ENCODE assay signal across 8 cellular contexts in genomic region chr11:95789506-95790122, GRCh38. TPM values are rescaled to one million over a fixed set of nuclear protein-coding genes. Genes with fewer than 3 reads are reported as not detected.
DNase-seq lines count a peak whose midpoint lies in the region; ATAC-seq, FAIRE-seq and TF ChIP-seq lines count a peak whose summit lies in the region.

TSS of gene FAM76B (minus strand) at chr11:95789782. CDS start at chr11:95789478, 304 bp downstream.

- DNase-seq in AML-193 (lab: John Stamatoyannopoulos, UW) (peak; percentile 96 to 98), NCI-H510A treated with DMSO at 0.1 percent for 48 hours (lab: John Stamatoyannopoulos, UW) (peak; percentile 95), chondrocyte (ENCODE audit: low spot score) (peak; percentile 99), kidney (peak; percentile 99)
- DNase-seq in activated CD4-positive, alpha-beta T cell treated with anti-CD3 and anti-CD28 coated beads for 24 hours (ENCODE audit: low read depth in 2 of 2) = peak; percentile 86 to 95
- DNase-seq in stimulated activated CD4-positive, alpha-beta T cell treated with anti-CD3 and anti-CD28 coated beads, Interleukin-15, amount 100 ng/mL, for 24 hours = peak; percentile 96

- ATAC-seq in HG03439 (IDR thresholded peaks at IDR 0.05; ENCODE audit: unreplicated experiment) = peak; percentile 74

- peaks cover 2% of the 10 kb centered on the region for H3K36me3 Mint-ChIP-seq in chondrocyte (ENCODE audit: low read depth)

- intact Hi-C loops in kidney (cut with DNase I) = no loop called here

- H3K27ac ChIP-seq in kidney (ENCODE audit: low read depth in 2 of 2, low read length in 2 of 2) = peak within 1 kb of the TSS; percentile 99 to 100

- peaks cover 23% of the 10 kb centered on the region for H3K4me1 Mint-ChIP-seq in chondrocyte (ENCODE audit: low read depth)

- H3K27me3 Mint-ChIP-seq in chondrocyte (ENCODE audit: low read depth) = no peaks in the 10 kb centered on the region

- H3K4me3 Mint-ChIP-seq in chondrocyte (ENCODE audit: unreplicated experiment) = peak within 1 kb of the TSS; percentile 99

- no peak for TF ChIP-seq CTCF in chondrocyte (IDR thresholded peaks at IDR 0.05)
- TF ChIP-seq CTCF in kidney (IDR thresholded peaks at IDR 0.05; ENCODE audit: borderline replicate concordance, extremely low read depth, insufficient read depth) = no peak

- peak within 1 kb of the TSS; percentile 87 to 90 for H3K9ac ChIP-seq in kidney (ENCODE audit: low read length in 2 of 2)

- no peaks in the 10 kb centered on the region for H3K9me3 Mint-ChIP-seq in chondrocyte (ENCODE audit: low read depth)

- no peaks in the 10 kb centered on the region for H3K9me3 ChIP-seq in kidney (ENCODE audit: control insufficient read depth in 1 of 2, low read length in 2 of 2)

- TF ChIP-seq POLR2A in GM19193 (IDR thresholded peaks at IDR 0.05; ENCODE audit: extremely low read depth, insufficient read depth, insufficient read length) = peak; percentile 87

- peak within 1 kb of the TSS; percentile 85 to 94 for H3K4me3 ChIP-seq in kidney (ENCODE audit: low read length in 2 of 2)

- H3K36me3 ChIP-seq in kidney (ENCODE audit: control insufficient read depth in 1 of 2, insufficient read depth in 2 of 2, low read length in 2 of 2) = peaks cover 8 to 15% of the 10 kb centered on the region in 2 donors

- H3K4me1 ChIP-seq in kidney (ENCODE audit: control insufficient read depth in 1 of 2, insufficient read depth in 1 of 2, low read depth in 1 of 2, low read length in 2 of 2) = peaks cover 8 to 12% of the 10 kb centered on the region in 2 donors

- H3K27ac Mint-ChIP-seq in chondrocyte (ENCODE audit: unreplicated experiment) = peak within 1 kb of the TSS; percentile 100

- peak; percentile 82 for FAIRE-seq in kidney (lab: Jason Lieb, UNC)

RNA-seq across cellular contexts. Expression of gene FAM76B, which starts in this region (rescaled TPM):
- total RNA-seq in chondrocyte = 16.5 to 22.5 TPM (median 19.5 TPM) in 3 replicates
- total RNA-seq in kidney = 26.5 TPM
- polyA plus RNA-seq in kidney (ENCODE audit: insufficient read depth, low read depth, low replicate concordance) = 3.9 TPM

Comparison
In these comparisons a context has a peak if more than half of its experiments do, and no peak if none do; other contexts are left out.
1. Peak in every context shown above with its lines: DNase-seq, ATAC-seq, H3K4me3 ChIP-seq and H3K27ac ChIP-seq.